Comparison of ENCODE assay signal across 17 cellular contexts in genomic region chr15:69958494-69959134, GRCh38.
DNase-seq lines count a peak whose midpoint lies in the region; ATAC-seq, FAIRE-seq and TF ChIP-seq lines count a peak whose summit lies in the region.
"Had no signal": no experiment of that assay in that cellular context is flagged by ENCODE, and none has a peak within 500 bp of the region (broad histone marks: within the 10 kb centered on the region; RNA-seq: fewer than 3 reads in every experiment).

No MANE protein-coding gene starts in this region.

- CTCF ChIA-PET in A673 (lab: Charles Lee) = no interaction called here

- ATAC-seq in upper lobe of right lung = no peak
- ATAC-seq: activated CD8-positive, alpha-beta T cell treated with anti-CD3 and anti-CD28 coated beads, Interleukin-2, amount 10 ng/mL, durations not matched to agents 7 days and 5 days; left lung; T-cell had no signal

- DNase-seq in A673 (ENCODE audit: low spot score) (peak; percentile 13), GM19239 (ENCODE audit: insufficient read length, low spot score) (no peak), SK-MEL-5 (ENCODE audit: low read depth, low spot score) (peak; percentile 62), fibroblast of villous mesenchyme (ENCODE audit: low read depth) (peak; percentile 3), frontal cortex (ENCODE audit: low spot score in 2 of 2) (no peak), upper lobe of right lung (no peak), ascending aorta (ENCODE audit: low spot score in 2 of 2) (no peak)
- DNase-seq: activated CD8-positive, alpha-beta T cell treated with anti-CD3 and anti-CD28 coated beads, Interleukin-2, amount 10 ng/mL, durations not matched to agents 7 days and 5 days; central memory CD4-positive, alpha-beta T cell; effector memory CD4-positive, alpha-beta T cell; left lung; NCI-H187 treated with DMSO at 0.1 percent for 48 hours; NCI-H510A; occipital lobe; T-cell had no signal

- H3K4me1 ChIP-seq in A673 (ENCODE audit: insufficient read depth, low read length, poor library complexity, severe bottlenecking) = no peaks in the 10 kb centered on the region
- H3K4me1 ChIP-seq in upper lobe of right lung = no peaks in the 10 kb centered on the region
- no peaks in the 10 kb centered on the region for H3K4me1 ChIP-seq in ascending aorta
- H3K4me1 ChIP-seq: left lung had no signal

- H3K27ac ChIP-seq in A673 (ENCODE audit: low read depth, low read length, poor library complexity, severe bottlenecking) (no peak overlapping the region), upper lobe of right lung (no peak overlapping the region), ascending aorta (no peak overlapping the region)
- H3K27ac ChIP-seq: left lung, VCaP had no signal

- peaks cover 4% of the 10 kb centered on the region for H3K27me3 ChIP-seq in A673 (replicated peaks; ENCODE audit: insufficient read depth, low read depth, low read length, poor library complexity)
- H3K27me3 ChIP-seq in upper lobe of right lung = no peaks in the 10 kb centered on the region
- H3K27me3 ChIP-seq in ascending aorta = no peaks in the 10 kb centered on the region
- H3K27me3 ChIP-seq: left lung had no signal

- H3K4me3 ChIP-seq in A673 (ENCODE audit: low read depth, low read length, poor library complexity, severe bottlenecking) = no peak overlapping the region
- H3K4me3 ChIP-seq in fibroblast of villous mesenchyme (ENCODE audit: low read depth, low read length) = no peak overlapping the region
- no peak overlapping the region for H3K4me3 ChIP-seq in upper lobe of right lung
- no peak overlapping the region for H3K4me3 ChIP-seq in ascending aorta
- H3K4me3 ChIP-seq: left lung had no signal

- no peaks in the 10 kb centered on the region for H3K36me3 ChIP-seq in A673 (ENCODE audit: insufficient read depth, low read length, poor library complexity, severe bottlenecking)
- no peaks in the 10 kb centered on the region for H3K36me3 ChIP-seq in upper lobe of right lung
- H3K36me3 ChIP-seq in ascending aorta = no peaks in the 10 kb centered on the region
- H3K36me3 ChIP-seq: left lung had no signal

- in situ Hi-C loops in SK-MEL-5 (cut with HindIII; ENCODE audit: low pct_unique_long_range_greater_than_20kb, low sequenced_read_pairs) = no loop called here

- TF ChIP-seq CTCF in A673 (conservative IDR thresholded peaks at IDR 0.05; ENCODE audit: low read depth, low read length) = no peak
- TF ChIP-seq CTCF in fibroblast of villous mesenchyme (IDR thresholded peaks at IDR 0.05; ENCODE audit: insufficient read depth, low read depth, low read length) = no peak
- TF ChIP-seq CTCF in upper lobe of right lung (IDR thresholded peaks at IDR 0.05) = no peak
- no peak for TF ChIP-seq CTCF in ascending aorta (IDR thresholded peaks at IDR 0.05)

- POLR2A ChIA-PET in A673 (lab: Charles Lee; ENCODE audit: low non-redundant PET) = no interaction called here

- H3K9me3 ChIP-seq in A673 (ENCODE audit: low read depth, low read length, poor library complexity, severe bottlenecking) (no peaks in the 10 kb centered on the region), upper lobe of right lung (no peaks in the 10 kb centered on the region), ascending aorta (no peaks in the 10 kb centered on the region)
- H3K9me3 ChIP-seq: left lung had no signal

- BruUV-seq in A673 (replicated peaks; lab: Mats Ljungman, UMichigan) = no TSS peak

- intact Hi-C loops in A673 (cut with micrococcal nuclease; ENCODE audit: unreplicated experiment) = no loop called here
- intact Hi-C loops in upper lobe of right lung (cut with DNase I) = no loop called here
- intact Hi-C loops in ascending aorta (cut with DNase I) = no loop called here

- FAIRE-seq in GM19239 (lab: Jason Lieb, UNC) = peak; percentile 45
- FAIRE-seq in frontal cortex (lab: Jason Lieb, UNC) = no peak
- FAIRE-seq: RCC 7860 had no signal

Comparison
In these comparisons a context has a peak if more than half of its experiments do, and no peak if none do; other contexts are left out.
1. DNase-seq: peak in A673 (single experiment), SK-MEL-5 (single experiment) and fibroblast of villous mesenchyme (single experiment); none in GM19239 (single experiment), frontal cortex (0 of 2), upper lobe of right lung (single experiment) and ascending aorta (0 of 2).